7 cellular contexts compared by ENCODE assay signal in the genomic region with DNA sequence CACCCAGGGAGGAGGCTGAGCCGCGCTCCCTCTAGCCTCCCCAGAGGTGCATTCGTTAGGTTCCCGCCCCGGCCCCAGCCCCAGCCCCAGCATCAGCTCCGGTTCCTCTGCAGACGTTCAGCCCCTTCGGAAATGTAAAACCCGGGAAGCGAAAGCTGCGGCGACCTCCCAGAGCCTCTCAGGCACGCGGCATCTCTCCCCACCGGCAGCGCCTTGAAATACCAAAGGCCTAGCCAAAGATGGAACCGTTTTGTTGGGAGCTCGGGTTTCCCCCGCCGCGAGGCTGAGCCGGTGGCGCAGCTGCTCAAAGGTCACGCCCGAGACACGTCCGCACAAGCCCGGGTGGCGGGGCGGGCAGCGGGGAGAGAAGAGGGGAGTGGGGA.
DNase-seq lines count a peak whose midpoint lies in the region; ATAC-seq, FAIRE-seq and TF ChIP-seq lines count a peak whose summit lies in the region.

No MANE protein-coding gene starts in this region.

- TF ChIP-seq CTCF in OCI-LY1 (IDR thresholded peaks at IDR 0.05; ENCODE audit: low read length) (no peak), bronchial epithelial cell (IDR thresholded peaks at IDR 0.05; ENCODE audit: insufficient read depth, low read length, severe bottlenecking) (no peak), left lung (IDR thresholded peaks at IDR 0.05) (no peak)

- peak overlapping the region; percentile 34 for H3K4me3 ChIP-seq in OCI-LY1 (ENCODE audit: low read depth, low read length, poor library complexity, severe bottlenecking)
- no peak overlapping the region for H3K4me3 ChIP-seq in bronchial epithelial cell (ENCODE audit: low read depth, low read length)
- peak overlapping the region; percentile 10 to 19 for H3K4me3 ChIP-seq in left lung

- FAIRE-seq in bronchial epithelial cell (lab: Jason Lieb, UNC) = no peak

- no peaks in the 10 kb centered on the region for H3F3A ChIP-seq in OCI-LY1 (ENCODE audit: insufficient read depth, low read length)

- H2AFZ ChIP-seq in OCI-LY1 (ENCODE audit: low read length) = no peak overlapping the region

- no peaks in the 10 kb centered on the region for H3K9me3 ChIP-seq in OCI-LY1 (ENCODE audit: low read length)
- H3K9me3 ChIP-seq in left lung = no peaks in the 10 kb centered on the region

- no peak overlapping the region for H3K9ac ChIP-seq in OCI-LY1 (ENCODE audit: low read length)

- H4K20me1 ChIP-seq in OCI-LY1 (ENCODE audit: insufficient read depth, low read length) = no peaks in the 10 kb centered on the region

- H3K4me1 ChIP-seq in OCI-LY1 (ENCODE audit: insufficient read depth, low read length, severe bottlenecking) (no peaks in the 10 kb centered on the region), left lung (peaks cover 0 to 11% of the 10 kb centered on the region in 2 donors)

- peak overlapping the region; percentile 38; the same call in 1 of the 2 replicates for H3K4me2 ChIP-seq in OCI-LY1 (ENCODE audit: low read length)

- DNase-seq in bronchial epithelial cell (ENCODE audit: low read depth) (peak; percentile 58), left lung (peak; percentile 63 to 84), NCI-H2081 (lab: John Stamatoyannopoulos, UW) (no peak)
- DNase-seq in stimulated activated CD4-positive, alpha-beta T cell treated with anti-CD3 and anti-CD28 coated beads, Interleukin-4, amount 100 ng/mL, for 4 hours = peak; percentile 24 to 25

- H3K27me3 ChIP-seq in OCI-LY1 (ENCODE audit: insufficient read depth, low read length) = no peaks in the 10 kb centered on the region
- H3K27me3 ChIP-seq in bronchial epithelial cell (ENCODE audit: control insufficient read depth, insufficient read depth, low read length) = no peaks in the 10 kb centered on the region
- peaks cover 0 to 29% of the 10 kb centered on the region in 2 donors for H3K27me3 ChIP-seq in left lung

- H3K79me2 ChIP-seq in OCI-LY1 (ENCODE audit: insufficient read depth, low read length) = no peaks in the 10 kb centered on the region

- intact Hi-C loops in left lung (cut with DNase I) = no loop called here

- ATAC-seq in GM18502 (IDR thresholded peaks at IDR 0.05; ENCODE audit: poor library complexity, unreplicated experiment) (peak; percentile 76), HG03066 (IDR thresholded peaks at IDR 0.05; ENCODE audit: low read depth, unreplicated experiment) (peak; percentile 62), left lung (peak; percentile 86)

- H3K9me2 ChIP-seq in OCI-LY1 (ENCODE audit: low read depth, low read length) = no peaks in the 10 kb centered on the region

- H3K27ac ChIP-seq in OCI-LY1 (ENCODE audit: low read depth, low read length, poor library complexity, severe bottlenecking) (no peak overlapping the region), left lung (no peak overlapping the region)

- H3K36me3 ChIP-seq in OCI-LY1 (ENCODE audit: insufficient read depth, low read length) = no peaks in the 10 kb centered on the region
- H3K36me3 ChIP-seq in bronchial epithelial cell (ENCODE audit: control insufficient read depth, insufficient read depth, low read length) = no peaks in the 10 kb centered on the region
- no peaks in the 10 kb centered on the region for H3K36me3 ChIP-seq in left lung

Comparison
In these comparisons a context has a peak if more than half of its experiments do, and no peak if none do; other contexts are left out.
1. DNase-seq: peak in bronchial epithelial cell (single experiment), left lung (2 of 2) and stimulated activated CD4-positive, alpha-beta T cell treated with anti-CD3 and anti-CD28 coated beads, Interleukin-4, amount 100 ng/mL, for 4 hours (2 of 2); none in NCI-H2081 (0 of 2).
2. Peak in every context shown above with its lines, with median percentiles within 50 percentile points of each other: ATAC-seq.